ENCODE assay signal across 16 cellular contexts in genomic region chr15:88865498-88866099, GRCh38. TPM values are rescaled to one million over a fixed set of nuclear protein-coding genes. Genes with fewer than 3 reads are reported as not detected.
A peak's percentile ranks its signal among the peaks of the same experiment; 100 is the strongest.
DNase-seq lines count a peak whose midpoint lies in the region; ATAC-seq, FAIRE-seq and TF ChIP-seq lines count a peak whose summit lies in the region.
"Had no signal": no experiment of that assay in that cellular context is flagged by ENCODE, and none has a peak within 500 bp of the region (broad histone marks: within the 10 kb centered on the region; RNA-seq: fewer than 3 reads in every experiment).

No MANE protein-coding gene starts in this region.

- no peaks in the 10 kb centered on the region for H3K9me3 Mint-ChIP-seq in stimulated activated effector memory CD8-positive, alpha-beta T cell treated with anti-CD3 and anti-CD28 coated beads, Interleukin-12 subunit alpha, Interleukin-12 subunit beta, amount 100 ng/mL, for 72 hours
- H3K9me3 Mint-ChIP-seq: CD8-positive, alpha-beta memory T cell; HFFc6 had no signal

- H3K4me3 ChIP-seq in MM.1S (ENCODE audit: low read length) = no peak overlapping the region
- no peak overlapping the region for H3K4me3 ChIP-seq in K562
- H3K4me3 ChIP-seq in fibroblast of pulmonary artery (replicated peaks; ENCODE audit: low read depth, low read length) = no peak overlapping the region

- ATAC-seq in K562 = peak; percentile 71
- no peak for ATAC-seq in stimulated activated effector memory CD8-positive, alpha-beta T cell treated with anti-CD3 and anti-CD28 coated beads, Interleukin-12 subunit alpha, Interleukin-12 subunit beta, amount 100 ng/mL, for 72 hours
- ATAC-seq in HG03135 (IDR thresholded peaks at IDR 0.05; ENCODE audit: unreplicated experiment) = no peak

- POLR2A ChIA-PET in K562 (lab: Yijun Ruan, JAX) = interaction anchor here (0.8 to 1.3 kb wide), 4 partner anchors 9 to 35 kb away, joined by 3 to 4 read pairs (median 3); no protein-coding TSS in a partner anchor

- no peak for TF ChIP-seq RAD21 in K562 (CRISPR knock-in tag; conservative IDR thresholded peaks at IDR 0.05 in 1 of 2, IDR thresholded peaks at IDR 0.05 in 1 of 2)

- no peak; the same call in 1 of the 2 replicates for TF ChIP-seq EP300 in K562 (IDR thresholded peaks at IDR 0.05; ENCODE audit: low read length)

- H3K9ac ChIP-seq in MM.1S (ENCODE audit: low read length) (no peak overlapping the region), K562 (ENCODE audit: insufficient read depth in 1 of 2, low read depth in 2 of 2, low read length in 2 of 2) (peak overlapping the region in 1 of 2 experiments; percentile 42; a peak in 1 of 4 replicates)

- WGBS in K562 (ENCODE audit: insufficient coverage, low coverage, missing lambda C conversion rate) = 9% methylated on average over 5 of the region's 6 CpGs

- TF ChIP-seq CTCF in MM.1S (IDR thresholded peaks at IDR 0.05; ENCODE audit: low read length) = no peak
- no peak for TF ChIP-seq CTCF in K562 (IDR thresholded peaks at IDR 0.05 in 2 of 3, conservative IDR thresholded peaks at IDR 0.05 in 1 of 3; ENCODE audit: insufficient read depth in 2 of 3, low read depth in 1 of 3, low read length in 3 of 3)
- no peak for TF ChIP-seq CTCF in fibroblast of pulmonary artery (IDR thresholded peaks at IDR 0.05; ENCODE audit: low read length, missing control alignments)
- TF ChIP-seq CTCF in GM13976 (IDR thresholded peaks at IDR 0.05; ENCODE audit: borderline replicate concordance, control extremely low read depth, extremely low read depth, insufficient read depth, missing control alignments) = no peak

- H3K9me1 ChIP-seq in K562 (ENCODE audit: control insufficient read depth, insufficient read depth, low read length) = no peaks in the 10 kb centered on the region

- CTCF ChIA-PET in K562 (lab: Yijun Ruan, JAX; ENCODE audit: low intra/inter-chr PET ratio) = no interaction called here

- intact Hi-C loops in K562 (cut with micrococcal nuclease) = no loop called here

- H3K9me2 ChIP-seq in MM.1S (replicated peaks; ENCODE audit: insufficient read depth, low read length) = no peaks in the 10 kb centered on the region

- no peak for TF ChIP-seq POLR2A in K562 (conservative IDR thresholded peaks at IDR 0.05)

- H3K4me1 Mint-ChIP-seq in stimulated activated effector memory CD8-positive, alpha-beta T cell treated with anti-CD3 and anti-CD28 coated beads, Interleukin-12 subunit alpha, Interleukin-12 subunit beta, amount 100 ng/mL, for 72 hours = peaks cover 6% of the 10 kb centered on the region
- H3K4me1 Mint-ChIP-seq: CD8-positive, alpha-beta memory T cell had no signal

- no peaks in the 10 kb centered on the region for H3K9me3 ChIP-seq in MM.1S (replicated peaks; ENCODE audit: insufficient read depth, low read length)
- no peaks in the 10 kb centered on the region for H3K9me3 ChIP-seq in K562 (replicated peaks; ENCODE audit: control insufficient read depth, insufficient read depth, low read depth, low read length)

- no TSS peak for BruUV-seq in K562 (replicated peaks; lab: Mats Ljungman, UMichigan)

- H3K4me2 ChIP-seq in MM.1S (ENCODE audit: low read depth, low read length) (peak overlapping the region; percentile 39), K562 (ENCODE audit: insufficient read depth, low read length) (peak overlapping the region; percentile 58; the same call in 1 of the 2 replicates)

- H3K27ac Mint-ChIP-seq in stimulated activated effector memory CD8-positive, alpha-beta T cell treated with anti-CD3 and anti-CD28 coated beads, Interleukin-12 subunit alpha, Interleukin-12 subunit beta, amount 100 ng/mL, for 72 hours = peak overlapping the region; percentile 63
- H3K27ac Mint-ChIP-seq: HFFc6 had no signal

- H3K27me3 ChIP-seq in MM.1S (replicated peaks; ENCODE audit: insufficient read depth, low read length) (no peaks in the 10 kb centered on the region), K562 (ENCODE audit: control insufficient read depth in 2 of 2, insufficient read depth in 2 of 2, low read length in 2 of 2) (peaks cover 4 to 18% of the 10 kb centered on the region in 2 experiments; a peak in 3 of 5 replicates)

- H3K4me1 ChIP-seq in MM.1S (ENCODE audit: low read length) (peaks cover 21% of the 10 kb centered on the region), K562 (replicated peaks in 1 of 2; ENCODE audit: control insufficient read depth in 2 of 2, insufficient read depth in 2 of 2, low read length in 2 of 2) (peaks cover 15 to 27% of the 10 kb centered on the region in 2 experiments; a peak in 4 of 5 replicates)

- H3K27ac ChIP-seq in MM.1S (ENCODE audit: low read length) = peak overlapping the region; percentile 73
- peak overlapping the region; percentile 69 for H3K27ac ChIP-seq in K562 (ENCODE audit: extremely low read depth, low read depth, low read length)

- no peaks in the 10 kb centered on the region for H3K36me3 Mint-ChIP-seq in stimulated activated effector memory CD8-positive, alpha-beta T cell treated with anti-CD3 and anti-CD28 coated beads, Interleukin-12 subunit alpha, Interleukin-12 subunit beta, amount 100 ng/mL, for 72 hours

- H3K79me2 ChIP-seq in MM.1S (ENCODE audit: low read length) (no peaks in the 10 kb centered on the region), K562 (ENCODE audit: control insufficient read depth, insufficient read depth, low read length) (no peaks in the 10 kb centered on the region)

- peaks cover 10% of the 10 kb centered on the region; the same call in 1 of the 2 replicates for H3F3A ChIP-seq in MM.1S (ENCODE audit: insufficient read depth, low read length)

- H3K4me3 Mint-ChIP-seq in stimulated activated effector memory CD8-positive, alpha-beta T cell treated with anti-CD3 and anti-CD28 coated beads, Interleukin-12 subunit alpha, Interleukin-12 subunit beta, amount 100 ng/mL, for 72 hours = no peak overlapping the region
- H3K4me3 Mint-ChIP-seq: CD8-positive, alpha-beta memory T cell; HFFc6 had no signal

- peak; percentile 73 for DNase-seq in MM.1S
- peak; percentile 54 to 75 (median 62) for DNase-seq in K562 (ENCODE audit: extremely low read depth in 1 of 4, low spot score in 3 of 4)
- peak; percentile 47 for DNase-seq in fibroblast of pulmonary artery (ENCODE audit: low read depth)
- DNase-seq in stimulated activated effector memory CD8-positive, alpha-beta T cell treated with anti-CD3 and anti-CD28 coated beads, Interleukin-12 subunit alpha, Interleukin-12 subunit beta, amount 100 ng/mL, for 72 hours (ENCODE audit: low spot score in 2 of 2) = no peak
- DNase-seq in NCI-H2227 treated with DMSO at 0.1 percent for 48 hours (lab: John Stamatoyannopoulos, UW) = no peak
- no peak for DNase-seq in GM13976 (ENCODE audit: low spot score)
- DNase-seq: CD8-positive, alpha-beta memory T cell; GOT3; HFFc6; MV-4-11; NCI-H1436; NCI-H2081; NCI-H526; NK-92 treated with Interleukin-12 subunit alpha and Interleukin-12 subunit beta, amount 100 ng/mL, for 24 hours; OCI-M1 had no signal

- H2AFZ ChIP-seq in MM.1S (ENCODE audit: low read length) (peak overlapping the region; percentile 63), K562 (ENCODE audit: low read depth, low read length) (peak overlapping the region; percentile 85)

- H4K20me1 ChIP-seq in MM.1S (ENCODE audit: insufficient read depth, low read length) = no peaks in the 10 kb centered on the region
- no peaks in the 10 kb centered on the region for H4K20me1 ChIP-seq in K562 (replicated peaks; ENCODE audit: control insufficient read depth, insufficient read depth, low read length)

- in situ Hi-C loops in K562 (cut with MboI) (no loop called here), GM13976 (cut with MboI; ENCODE audit: low sequenced_read_pairs, unreplicated experiment) (no loop called here)

- peak; percentile 79 for FAIRE-seq in K562 (lab: Jason Lieb, UNC)

- H3K36me3 ChIP-seq in MM.1S (replicated peaks; ENCODE audit: insufficient read depth, low read length) (no peaks in the 10 kb centered on the region), K562 (ENCODE audit: control insufficient read depth, insufficient read depth, low read length) (no peaks in the 10 kb centered on the region)

TF ChIP-seq in K562, 482 proteins besides CTCF, POLR2A, EP300 and RAD21 (continues in another document):
- peak; percentile 49 for TF ChIP-seq NFE2 (IDR thresholded peaks at IDR 0.05; ENCODE audit: low read depth)

RNA-seq across cellular contexts. Expression of gene HAPLN3, which starts 29.7 kb away (rescaled TPM):
- 5.6 and 9.6 TPM in 2 replicates for total RNA-seq in K562 (2011; cell fraction: chromatin; rRNA removed; ENCODE audit: low replicate concordance)
- 6.2 and 6.8 TPM in 2 replicates for total RNA-seq in K562 (2011; cell fraction: nucleolus; rRNA removed)
- 4.9 and 5.9 TPM in 2 replicates for total RNA-seq in K562 (2011; cell fraction: nucleoplasm; rRNA removed)
- total RNA-seq in K562 (2014; rRNA removed) (1.9 and 2.1 TPM in 2 replicates), K562 (2014; rRNA removed; fragmentation: Illumina TruSeq; extraction: Trizol) (0.35 and 0.36 TPM in 2 replicates), K562 (2015; rRNA removed; fragmentation: Illumina TruSeq; extraction: Trizol) (0.65 and 1.0 TPM in 2 replicates), K562 (2021) (1.9 and 2.4 TPM in 2 replicates)
- polyA plus RNA-seq in K562 (2011; rRNA removed) (0.71 and 2.1 TPM in 2 replicates), K562 (2014; fragmentation: Illumina TruSeq; extraction: Trizol) (0.59 and 1.00 TPM in 2 replicates), K562 (2014; fragmentation: Nextera tagmentation; extraction: Ambion mirVana) (under 1 TPM; 0.04 to 0.06 TPM), K562 (2014; rRNA removed) (2.0 and 3.4 TPM in 2 replicates)
- polyA plus RNA-seq in K562 (2011; cell fraction: cytosol; rRNA removed) = 1.4 and 2.3 TPM in 2 replicates
- polyA plus RNA-seq in K562 (2011; cell fraction: nucleus; rRNA removed) = 9.4 and 14.2 TPM in 2 replicates
- polyA plus RNA-seq in K562 (2012) = 1.6 and 4.0 TPM in 2 replicates
- 0.77 and 0.99 TPM in 2 replicates for polyA minus RNA-seq in K562 (2011; rRNA and poly(A)+ RNA removed)
- polyA minus RNA-seq in K562 (2011; cell fraction: cytosol; rRNA and poly(A)+ RNA removed) = 2.5 TPM in 1 of 2 replicates, not detected in the other
- 1.1 and 1.8 TPM in 2 replicates for polyA minus RNA-seq in K562 (2011; cell fraction: nucleus; rRNA and poly(A)+ RNA removed)

RNA-seq across cellular contexts. Expression of gene MFGE8, which starts 47.6 kb away (rescaled TPM):
- total RNA-seq in K562 (2011; cell fraction: chromatin; rRNA removed; ENCODE audit: low replicate concordance) = 609 and 1,242 TPM in 2 replicates
- total RNA-seq in K562 (2011; cell fraction: nucleolus; rRNA removed) = 770 and 804 TPM in 2 replicates
- 668 and 702 TPM in 2 replicates for total RNA-seq in K562 (2011; cell fraction: nucleoplasm; rRNA removed)
- total RNA-seq in K562 (2014; rRNA removed) (62.3 and 73.1 TPM in 2 replicates), K562 (2014; rRNA removed; fragmentation: Illumina TruSeq; extraction: Trizol) (24.9 and 31.3 TPM in 2 replicates), K562 (2015; rRNA removed; fragmentation: Illumina TruSeq; extraction: Trizol) (35.4 and 36.3 TPM in 2 replicates), K562 (2021) (129 and 142 TPM in 2 replicates)
- polyA plus RNA-seq in K562 (2011; rRNA removed) (85.1 and 148 TPM in 2 replicates), K562 (2014; fragmentation: Illumina TruSeq; extraction: Trizol) (93.6 and 109 TPM in 2 replicates), K562 (2014; fragmentation: Nextera tagmentation; extraction: Ambion mirVana) (1 to 10 TPM; 2.3 to 3.1 TPM), K562 (2014; rRNA removed) (113 and 119 TPM in 2 replicates)
- polyA plus RNA-seq in K562 (2011; cell fraction: cytosol; rRNA removed) = 115 and 120 TPM in 2 replicates
- 355 and 465 TPM in 2 replicates for polyA plus RNA-seq in K562 (2011; cell fraction: nucleus; rRNA removed)
- polyA plus RNA-seq in K562 (2012) = 147 and 220 TPM in 2 replicates
- 62.6 and 80.1 TPM in 2 replicates for polyA minus RNA-seq in K562 (2011; rRNA and poly(A)+ RNA removed)
- 71.4 and 82.5 TPM in 2 replicates for polyA minus RNA-seq in K562 (2011; cell fraction: cytosol; rRNA and poly(A)+ RNA removed)
- polyA minus RNA-seq in K562 (2011; cell fraction: nucleus; rRNA and poly(A)+ RNA removed) = 120 and 137 TPM in 2 replicates

Comparison
In these comparisons a context has a peak if more than half of its experiments do, and no peak if none do; other contexts are left out.
1. DNase-seq: peak in MM.1S (single experiment), K562 (4 of 4) and fibroblast of pulmonary artery (single experiment); none in stimulated activated effector memory CD8-positive, alpha-beta T cell treated with anti-CD3 and anti-CD28 coated beads, Interleukin-12 subunit alpha, Interleukin-12 subunit beta, amount 100 ng/mL, for 72 hours (0 of 2), NCI-H2227 treated with DMSO at 0.1 percent for 48 hours (single experiment) and GM13976 (single experiment).